Comparison of ENCODE assay signal across 1 cellular context in the genomic region with DNA sequence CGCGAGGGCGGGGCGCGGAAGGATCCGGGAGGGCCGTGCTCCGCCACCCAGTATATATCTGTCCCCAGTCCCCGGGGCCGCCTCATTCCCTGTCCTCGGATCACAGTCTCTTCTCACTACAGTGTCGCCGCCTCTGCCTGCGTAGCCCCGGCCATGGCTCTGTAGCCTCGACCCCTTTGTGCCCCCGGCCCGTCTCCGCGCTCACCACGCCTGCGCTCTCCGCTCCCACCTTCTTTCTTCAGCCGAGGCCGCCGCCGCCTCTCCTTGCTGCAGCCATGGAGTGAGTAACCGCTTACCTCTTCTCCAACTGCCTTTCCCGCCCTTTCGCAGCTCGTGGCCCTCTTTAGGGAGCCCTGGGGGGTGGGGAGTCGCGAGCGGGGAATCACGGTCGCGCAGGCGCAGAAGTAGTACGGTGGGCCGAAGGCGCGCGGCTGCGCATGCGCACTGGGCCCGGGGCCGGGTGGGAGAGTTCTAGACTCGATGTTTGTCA.
TF ChIP-seq lines count a peak whose summit lies in the region.

Gene ATF5 (plus strand): TSS at position 85 of the 490 bp plus-strand sequence. CDS start 1,646 bp downstream, outside the sequence.
Gene NUP62 (minus strand): TSS at position 384 of the 490 bp plus-strand sequence. CDS start 19,697 bp downstream, outside the sequence.

TF ChIP-seq in WTC11, 78 proteins besides CTCF, POLR2A, EP300 and RAD21 (continued from another document and continues in another):
- TF ChIP-seq, protein P1, sequence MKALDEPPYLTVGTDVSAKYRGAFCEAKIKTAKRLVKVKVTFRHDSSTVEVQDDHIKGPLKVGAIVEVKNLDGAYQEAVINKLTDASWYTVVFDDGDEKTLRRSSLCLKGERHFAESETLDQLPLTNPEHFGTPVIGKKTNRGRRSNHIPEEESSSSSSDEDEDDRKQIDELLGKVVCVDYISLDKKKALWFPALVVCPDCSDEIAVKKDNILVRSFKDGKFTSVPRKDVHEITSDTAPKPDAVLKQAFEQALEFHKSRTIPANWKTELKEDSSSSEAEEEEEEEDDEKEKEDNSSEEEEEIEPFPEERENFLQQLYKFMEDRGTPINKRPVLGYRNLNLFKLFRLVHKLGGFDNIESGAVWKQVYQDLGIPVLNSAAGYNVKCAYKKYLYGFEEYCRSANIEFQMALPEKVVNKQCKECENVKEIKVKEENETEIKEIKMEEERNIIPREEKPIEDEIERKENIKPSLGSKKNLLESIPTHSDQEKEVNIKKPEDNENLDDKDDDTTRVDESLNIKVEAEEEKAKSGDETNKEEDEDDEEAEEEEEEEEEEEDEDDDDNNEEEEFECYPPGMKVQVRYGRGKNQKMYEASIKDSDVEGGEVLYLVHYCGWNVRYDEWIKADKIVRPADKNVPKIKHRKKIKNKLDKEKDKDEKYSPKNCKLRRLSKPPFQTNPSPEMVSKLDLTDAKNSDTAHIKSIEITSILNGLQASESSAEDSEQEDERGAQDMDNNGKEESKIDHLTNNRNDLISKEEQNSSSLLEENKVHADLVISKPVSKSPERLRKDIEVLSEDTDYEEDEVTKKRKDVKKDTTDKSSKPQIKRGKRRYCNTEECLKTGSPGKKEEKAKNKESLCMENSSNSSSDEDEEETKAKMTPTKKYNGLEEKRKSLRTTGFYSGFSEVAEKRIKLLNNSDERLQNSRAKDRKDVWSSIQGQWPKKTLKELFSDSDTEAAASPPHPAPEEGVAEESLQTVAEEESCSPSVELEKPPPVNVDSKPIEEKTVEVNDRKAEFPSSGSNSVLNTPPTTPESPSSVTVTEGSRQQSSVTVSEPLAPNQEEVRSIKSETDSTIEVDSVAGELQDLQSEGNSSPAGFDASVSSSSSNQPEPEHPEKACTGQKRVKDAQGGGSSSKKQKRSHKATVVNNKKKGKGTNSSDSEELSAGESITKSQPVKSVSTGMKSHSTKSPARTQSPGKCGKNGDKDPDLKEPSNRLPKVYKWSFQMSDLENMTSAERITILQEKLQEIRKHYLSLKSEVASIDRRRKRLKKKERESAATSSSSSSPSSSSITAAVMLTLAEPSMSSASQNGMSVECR (CRISPR knock-in tag; IDR thresholded peaks at IDR 0.05; ENCODE audit: borderline replicate concordance): 0 out of 2 replicates have a peak, but pooled peaks have one; percentile 41
- TF ChIP-seq SMAD4 (CRISPR knock-in tag; IDR thresholded peaks at IDR 0.05): peak; percentile 31; the same call in 1 of the 2 replicates
- no peak for TF ChIP-seq TCF7 (CRISPR knock-in tag; IDR thresholded peaks at IDR 0.05; ENCODE audit: low read depth)
- TF ChIP-seq SOX15 (CRISPR knock-in tag; IDR thresholded peaks at IDR 0.05): no peak
- no peak for TF ChIP-seq GRHL2 (CRISPR knock-in tag; IDR thresholded peaks at IDR 0.05; ENCODE audit: insufficient replicate concordance, severe bottlenecking)
- TF ChIP-seq NR1H2 (CRISPR knock-in tag; IDR thresholded peaks at IDR 0.05): no peak; the same call in 1 of the 2 replicates
- TF ChIP-seq EMX1 (CRISPR knock-in tag; IDR thresholded peaks at IDR 0.05): no peak
- peak; percentile 82; the same call in 1 of the 2 replicates for TF ChIP-seq IRF1 (CRISPR knock-in tag; IDR thresholded peaks at IDR 0.05)
- no peak; the same call in 1 of the 2 replicates for TF ChIP-seq RELA (CRISPR knock-in tag; IDR thresholded peaks at IDR 0.05; ENCODE audit: borderline replicate concordance)
- TF ChIP-seq IRF2 (CRISPR knock-in tag; IDR thresholded peaks at IDR 0.05; ENCODE audit: borderline replicate concordance, low read depth): peak; percentile 80; the same call in 1 of the 2 replicates
- no peak for TF ChIP-seq OVOL2 (CRISPR knock-in tag; IDR thresholded peaks at IDR 0.05; ENCODE audit: borderline replicate concordance)
- TF ChIP-seq, protein P2, sequence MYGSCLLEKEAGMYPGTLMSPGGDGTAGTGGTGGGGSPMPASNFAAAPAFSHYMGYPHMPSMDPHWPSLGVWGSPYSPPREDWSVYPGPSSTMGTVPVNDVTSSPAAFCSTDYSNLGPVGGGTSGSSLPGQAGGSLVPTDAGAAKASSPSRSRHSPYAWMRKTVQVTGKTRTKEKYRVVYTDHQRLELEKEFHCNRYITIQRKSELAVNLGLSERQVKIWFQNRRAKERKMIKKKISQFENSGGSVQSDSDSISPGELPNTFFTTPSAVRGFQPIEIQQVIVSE (CRISPR knock-in tag; IDR thresholded peaks at IDR 0.05; ENCODE audit: borderline replicate concordance): no peak
- no peak for TF ChIP-seq TEAD4 (CRISPR knock-in tag; IDR thresholded peaks at IDR 0.05)
- TF ChIP-seq FOXP1 (CRISPR knock-in tag; IDR thresholded peaks at IDR 0.05; ENCODE audit: borderline replicate concordance): peak; percentile 90; the same call in 1 of the 2 replicates
- no peak for TF ChIP-seq HMGA2 (CRISPR knock-in tag; IDR thresholded peaks at IDR 0.05)
- TF ChIP-seq PRDM15 (CRISPR knock-in tag; IDR thresholded peaks at IDR 0.05): no peak; the same call in 1 of the 2 replicates
- TF ChIP-seq CBFB (CRISPR knock-in tag; IDR thresholded peaks at IDR 0.05; ENCODE audit: low read depth): no peak
- no peak for TF ChIP-seq ZNF671 (CRISPR knock-in tag; IDR thresholded peaks at IDR 0.05)
- 0 out of 2 replicates have a peak, but pooled peaks have one; percentile 14 for TF ChIP-seq USF2 (CRISPR knock-in tag; IDR thresholded peaks at IDR 0.05)
- TF ChIP-seq RORB (CRISPR knock-in tag; IDR thresholded peaks at IDR 0.05): no peak
- no peak; the same call in none of the 2 replicates for TF ChIP-seq JUN (CRISPR knock-in tag; IDR thresholded peaks at IDR 0.05)
- no peak for TF ChIP-seq PRRX2 (CRISPR knock-in tag; IDR thresholded peaks at IDR 0.05)
- TF ChIP-seq, protein P3, sequence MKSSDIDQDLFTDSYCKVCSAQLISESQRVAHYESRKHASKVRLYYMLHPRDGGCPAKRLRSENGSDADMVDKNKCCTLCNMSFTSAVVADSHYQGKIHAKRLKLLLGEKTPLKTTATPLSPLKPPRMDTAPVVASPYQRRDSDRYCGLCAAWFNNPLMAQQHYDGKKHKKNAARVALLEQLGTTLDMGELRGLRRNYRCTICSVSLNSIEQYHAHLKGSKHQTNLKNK (CRISPR knock-in tag; IDR thresholded peaks at IDR 0.05): no peak
- TF ChIP-seq MLX (CRISPR knock-in tag; IDR thresholded peaks at IDR 0.05): no peak
- TF ChIP-seq ZNF281 (CRISPR knock-in tag; IDR thresholded peaks at IDR 0.05): 0 out of 2 replicates have a peak, but pooled peaks have one; percentile 76
- no peak for TF ChIP-seq ZNF416 (CRISPR knock-in tag; IDR thresholded peaks at IDR 0.05)
- TF ChIP-seq, protein P4, sequence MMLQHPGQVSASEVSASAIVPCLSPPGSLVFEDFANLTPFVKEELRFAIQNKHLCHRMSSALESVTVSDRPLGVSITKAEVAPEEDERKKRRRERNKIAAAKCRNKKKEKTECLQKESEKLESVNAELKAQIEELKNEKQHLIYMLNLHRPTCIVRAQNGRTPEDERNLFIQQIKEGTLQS (CRISPR knock-in tag; conservative IDR thresholded peaks at IDR 0.05): no peak
- TF ChIP-seq CREM (CRISPR knock-in tag; IDR thresholded peaks at IDR 0.05): no peak; the same call in 1 of the 2 replicates
- TF ChIP-seq, protein P5, sequence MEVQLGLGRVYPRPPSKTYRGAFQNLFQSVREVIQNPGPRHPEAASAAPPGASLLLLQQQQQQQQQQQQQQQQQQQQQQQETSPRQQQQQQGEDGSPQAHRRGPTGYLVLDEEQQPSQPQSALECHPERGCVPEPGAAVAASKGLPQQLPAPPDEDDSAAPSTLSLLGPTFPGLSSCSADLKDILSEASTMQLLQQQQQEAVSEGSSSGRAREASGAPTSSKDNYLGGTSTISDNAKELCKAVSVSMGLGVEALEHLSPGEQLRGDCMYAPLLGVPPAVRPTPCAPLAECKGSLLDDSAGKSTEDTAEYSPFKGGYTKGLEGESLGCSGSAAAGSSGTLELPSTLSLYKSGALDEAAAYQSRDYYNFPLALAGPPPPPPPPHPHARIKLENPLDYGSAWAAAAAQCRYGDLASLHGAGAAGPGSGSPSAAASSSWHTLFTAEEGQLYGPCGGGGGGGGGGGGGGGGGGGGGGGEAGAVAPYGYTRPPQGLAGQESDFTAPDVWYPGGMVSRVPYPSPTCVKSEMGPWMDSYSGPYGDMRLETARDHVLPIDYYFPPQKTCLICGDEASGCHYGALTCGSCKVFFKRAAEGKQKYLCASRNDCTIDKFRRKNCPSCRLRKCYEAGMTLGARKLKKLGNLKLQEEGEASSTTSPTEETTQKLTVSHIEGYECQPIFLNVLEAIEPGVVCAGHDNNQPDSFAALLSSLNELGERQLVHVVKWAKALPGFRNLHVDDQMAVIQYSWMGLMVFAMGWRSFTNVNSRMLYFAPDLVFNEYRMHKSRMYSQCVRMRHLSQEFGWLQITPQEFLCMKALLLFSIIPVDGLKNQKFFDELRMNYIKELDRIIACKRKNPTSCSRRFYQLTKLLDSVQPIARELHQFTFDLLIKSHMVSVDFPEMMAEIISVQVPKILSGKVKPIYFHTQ (CRISPR knock-in tag; IDR thresholded peaks at IDR 0.05): no peak
- peak; percentile 77 for TF ChIP-seq FOXK1 (CRISPR knock-in tag; IDR thresholded peaks at IDR 0.05)
- no peak; the same call in 1 of the 2 replicates for TF ChIP-seq PREB (CRISPR knock-in tag; IDR thresholded peaks at IDR 0.05; ENCODE audit: borderline replicate concordance)
- no peak for TF ChIP-seq NR2C2 (CRISPR knock-in tag; IDR thresholded peaks at IDR 0.05)
